25 cellular contexts compared by ENCODE assay signal in genomic region chr9:83441390-83441789, GRCh38.
DNase-seq lines count a peak whose midpoint lies in the region; ATAC-seq and TF ChIP-seq lines count a peak whose summit lies in the region.
"Had no signal": no experiment of that assay in that cellular context is flagged by ENCODE, and none has a peak within 500 bp of the region (broad histone marks: within the 10 kb centered on the region; RNA-seq: fewer than 3 reads in every experiment).

No MANE protein-coding gene starts in this region.

- H4K20me1 ChIP-seq in SK-N-SH (ENCODE audit: insufficient read depth) (no peaks in the 10 kb centered on the region), PC-3 (ENCODE audit: low read length) (no peaks in the 10 kb centered on the region)

- ATAC-seq in SK-N-SH treated with all-trans-retinoic acid at 6 μM for 48 hours (no peak), PC-3 (no peak), HG02852 (IDR thresholded peaks at IDR 0.05; ENCODE audit: unreplicated experiment) (no peak)
- ATAC-seq: activated CD8-positive, alpha-beta T cell treated with anti-CD3 and anti-CD28 coated beads for 36 hours; upper lobe of right lung had no signal

- DNase-seq in SK-N-SH (no peak), PC-3 (peak; percentile 23), foreskin fibroblast (peak; percentile 35 to 72), thyroid gland (peak; percentile 63 to 75), testis (no peak), nephron progenitor cell (no peak)
- DNase-seq: activated CD8-positive, alpha-beta T cell treated with anti-CD3 and anti-CD28 coated beads for 36 hours; activated naive CD4-positive, alpha-beta T cell treated with Interleukin-2 at 50 U/mL for 16 hours; activated T-cell treated with anti-CD3 and anti-CD28 coated beads, Interleukin-2, amount 50 U/mL, for 1 hour; aorta; cerebellar nuclear complex; effector CD8-positive, alpha-beta T cell; GDM1; GOT3; NCI-H2227 treated with DMSO at 0.1 percent for 48 hours; stimulated activated CD4-positive, alpha-beta T cell treated with anti-CD3 and anti-CD28 coated beads, Interleukin-2, amount 100 ng/mL, for 24 hours; stimulated activated naive CD4-positive, alpha-beta T cell treated with Interleukin-2 at 50 U/mL for 16 hours; upper lobe of right lung had no signal

- H3F3A ChIP-seq in SK-N-SH (replicated peaks; ENCODE audit: insufficient read depth) = no peaks in the 10 kb centered on the region
- no peaks in the 10 kb centered on the region for H3F3A ChIP-seq in PC-3 (ENCODE audit: low read length, unreplicated experiment)

- H3K4me3 Mint-ChIP-seq in nephron progenitor cell = no peak overlapping the region
- H3K4me3 Mint-ChIP-seq: activated CD8-positive, alpha-beta T cell treated with anti-CD3 and anti-CD28 coated beads for 36 hours; T-helper 1 cell treated with Interleukin-12 subunit alpha and Interleukin-12 subunit beta and Interleukin-4 antibody, amounts not matched to agents 30 μg/mL and 1 μg/mL, for 36 hours had no signal

- H3K4me1 Mint-ChIP-seq in nephron progenitor cell = peaks cover 7% of the 10 kb centered on the region

- no peak overlapping the region for H3K4me2 ChIP-seq in SK-N-SH
- H3K4me2 ChIP-seq in PC-3 (ENCODE audit: low read length) = no peak overlapping the region

- H3K4me1 ChIP-seq in SK-N-SH (ENCODE audit: control insufficient read depth in 1 of 2, insufficient read depth in 2 of 2, low read depth in 1 of 2, low read length in 1 of 2) (peaks cover 5 to 26% of the 10 kb centered on the region in 2 experiments; a peak in 3 of 4 replicates), PC-3 (ENCODE audit: insufficient read depth, low read length) (peaks cover 20% of the 10 kb centered on the region), thyroid gland (peaks cover 7 to 17% of the 10 kb centered on the region in 2 donors), testis (peaks cover 24% of the 10 kb centered on the region)

- TF ChIP-seq CTCF in SK-N-SH (IDR thresholded peaks at IDR 0.05) (no peak), PC-3 (conservative IDR thresholded peaks at IDR 0.05; ENCODE audit: low read depth, low read length) (no peak), foreskin fibroblast (IDR thresholded peaks at IDR 0.05; ENCODE audit: low read depth, low read length) (no peak), thyroid gland (IDR thresholded peaks at IDR 0.05) (no peak), testis (IDR thresholded peaks at IDR 0.05) (no peak), nephron progenitor cell (IDR thresholded peaks at IDR 0.05) (no peak)

- POLR2A ChIA-PET in SK-N-SH (lab: Yijun Ruan, JAX) = no interaction called here
- POLR2A ChIA-PET in PC-3 (lab: Charles Lee; ENCODE audit: unreplicated experiment) = interaction anchor here (0.6 kb wide), 1 partner anchor 18 kb away, joined by 15 read pairs; no protein-coding TSS in a partner anchor

- WGBS in SK-N-SH (ENCODE audit: low lambda C conversion rate) = 66% methylated on average over 3 of the region's 3 CpGs
- 56 to 67% methylated on average over 3 of the region's 3 CpGs for WGBS in thyroid gland, 2 donors
- 31 to 41% methylated on average over 3 of the region's 3 CpGs for WGBS in testis, 2 donors

- no peak overlapping the region for H3K4me3 ChIP-seq in SK-N-SH (ENCODE audit: low read depth in 2 of 2, low read length in 1 of 2)
- H3K4me3 ChIP-seq in PC-3 (ENCODE audit: low read length) = no peak overlapping the region
- no peak overlapping the region for H3K4me3 ChIP-seq in foreskin fibroblast (ENCODE audit: low read depth in 1 of 2, low read length in 2 of 2)
- no peak overlapping the region for H3K4me3 ChIP-seq in thyroid gland (replicated peaks in 1 of 3)
- H3K4me3 ChIP-seq in testis = no peak overlapping the region
- H3K4me3 ChIP-seq: esophagus muscularis mucosa, lung, upper lobe of right lung had no signal

- TF ChIP-seq EP300 in SK-N-SH (IDR thresholded peaks at IDR 0.05; ENCODE audit: borderline replicate concordance in 1 of 2, low read depth in 1 of 2, low read length in 1 of 2) = no peak

- H3K27me3 ChIP-seq in SK-N-SH (ENCODE audit: insufficient read depth) = no peaks in the 10 kb centered on the region
- H3K27me3 ChIP-seq in PC-3 (ENCODE audit: low read length) = no peaks in the 10 kb centered on the region
- H3K27me3 ChIP-seq in thyroid gland = no peaks in the 10 kb centered on the region
- H3K27me3 ChIP-seq in testis = no peaks in the 10 kb centered on the region
- H3K27me3 ChIP-seq: esophagus muscularis mucosa, upper lobe of right lung had no signal

- H3K9me3 ChIP-seq in SK-N-SH (no peaks in the 10 kb centered on the region), PC-3 (ENCODE audit: low read length) (no peaks in the 10 kb centered on the region), thyroid gland (no peaks in the 10 kb centered on the region), testis (no peaks in the 10 kb centered on the region)
- H3K9me3 ChIP-seq: esophagus muscularis mucosa, upper lobe of right lung had no signal

- no peaks in the 10 kb centered on the region for H3K36me3 Mint-ChIP-seq in nephron progenitor cell (ENCODE audit: low read depth)

- no peak overlapping the region for H3K9ac ChIP-seq in SK-N-SH
- no peak overlapping the region for H3K9ac ChIP-seq in PC-3 (ENCODE audit: low read length)

- TF ChIP-seq RAD21 in SK-N-SH (IDR thresholded peaks at IDR 0.05; ENCODE audit: low read length) = no peak

- H2AFZ ChIP-seq in SK-N-SH (ENCODE audit: low read depth) = no peak overlapping the region
- no peak overlapping the region for H2AFZ ChIP-seq in PC-3 (ENCODE audit: low read length)

- no peak for TF ChIP-seq POLR2A in thyroid gland (IDR thresholded peaks at IDR 0.05)
- no peak for TF ChIP-seq POLR2A in testis (IDR thresholded peaks at IDR 0.05)

- no peaks in the 10 kb centered on the region for H3K27me3 Mint-ChIP-seq in nephron progenitor cell (ENCODE audit: low read depth, poor library complexity)
- H3K27me3 Mint-ChIP-seq: activated CD8-positive, alpha-beta T cell treated with anti-CD3 and anti-CD28 coated beads for 36 hours had no signal

- H3K9me3 Mint-ChIP-seq in nephron progenitor cell = no peaks in the 10 kb centered on the region
- H3K9me3 Mint-ChIP-seq: activated CD8-positive, alpha-beta T cell treated with anti-CD3 and anti-CD28 coated beads for 36 hours; T-helper 1 cell treated with Interleukin-12 subunit alpha and Interleukin-12 subunit beta and Interleukin-4 antibody, amounts not matched to agents 30 μg/mL and 1 μg/mL, for 36 hours had no signal

- H3K79me2 ChIP-seq in SK-N-SH (ENCODE audit: insufficient read depth) (peaks cover 36% of the 10 kb centered on the region; the same call in 1 of the 2 replicates), PC-3 (ENCODE audit: low read length) (no peaks in the 10 kb centered on the region)

- no peak overlapping the region for H3K27ac Mint-ChIP-seq in nephron progenitor cell
- H3K27ac Mint-ChIP-seq: activated CD8-positive, alpha-beta T cell treated with anti-CD3 and anti-CD28 coated beads for 36 hours; T-helper 1 cell treated with Interleukin-12 subunit alpha and Interleukin-12 subunit beta and Interleukin-4 antibody, amounts not matched to agents 30 μg/mL and 1 μg/mL, for 36 hours had no signal

- intact Hi-C loops in PC-3 (cut with micrococcal nuclease) = no loop called here
- intact Hi-C loops in thyroid gland (cut with DNase I) = no loop called here
- intact Hi-C loops in testis (cut with DNase I; ENCODE audit: low total_unique reads) = no loop called here

- peak overlapping the region; percentile 33 to 75; a peak in 3 of 4 replicates for H3K27ac ChIP-seq in SK-N-SH (ENCODE audit: low read depth in 2 of 2, low read length in 1 of 2)
- H3K27ac ChIP-seq in PC-3 (ENCODE audit: low read length) = no peak overlapping the region
- H3K27ac ChIP-seq in thyroid gland = no peak overlapping the region
- peak overlapping the region in 1 of 2 donors; percentile 1 for H3K27ac ChIP-seq in testis
- H3K27ac ChIP-seq: RWPE1, upper lobe of right lung, VCaP had no signal

- CTCF ChIA-PET in SK-N-SH (lab: Yijun Ruan, JAX) = interaction anchor here (0.8 to 1.0 kb wide), 3 partner anchors 17 to 107 kb away, joined by 3 to 4 read pairs (median 3); no protein-coding TSS in a partner anchor
- CTCF ChIA-PET in PC-3 (lab: Charles Lee) = no interaction called here

- H3K9me2 ChIP-seq in SK-N-SH = no peaks in the 10 kb centered on the region
- H3K9me2 ChIP-seq in PC-3 (replicated peaks; ENCODE audit: low read length) = no peaks in the 10 kb centered on the region

- H3K36me3 ChIP-seq in SK-N-SH (replicated peaks in 1 of 2; ENCODE audit: control insufficient read depth in 1 of 2, insufficient read depth in 2 of 2, low read length in 1 of 2) = no peaks in the 10 kb centered on the region
- no peaks in the 10 kb centered on the region for H3K36me3 ChIP-seq in PC-3 (ENCODE audit: low read depth, low read length)
- H3K36me3 ChIP-seq in thyroid gland = no peaks in the 10 kb centered on the region
- no peaks in the 10 kb centered on the region for H3K36me3 ChIP-seq in testis (ENCODE audit: low read depth, missing control alignments)
- H3K36me3 ChIP-seq: esophagus muscularis mucosa, upper lobe of right lung had no signal

- no TSS peak for BruUV-seq in PC-3 (replicated peaks; lab: Mats Ljungman, UMichigan)

TF ChIP-seq in SK-N-SH, 30 proteins besides CTCF, POLR2A, EP300 and RAD21 (continues in another document):
- no peak for TF ChIP-seq TCF12 (IDR thresholded peaks at IDR 0.05)
- no peak for TF ChIP-seq RXRA (IDR thresholded peaks at IDR 0.05; ENCODE audit: borderline replicate concordance, low read depth)
- no peak for TF ChIP-seq PBX3 (IDR thresholded peaks at IDR 0.05)

TF ChIP-seq in SK-N-SH treated with all-trans-retinoic acid at 6 μM for 48 hours, 23 proteins besides CTCF, POLR2A, EP300 and RAD21 (continues in another document):
- TF ChIP-seq, protein P1, sequence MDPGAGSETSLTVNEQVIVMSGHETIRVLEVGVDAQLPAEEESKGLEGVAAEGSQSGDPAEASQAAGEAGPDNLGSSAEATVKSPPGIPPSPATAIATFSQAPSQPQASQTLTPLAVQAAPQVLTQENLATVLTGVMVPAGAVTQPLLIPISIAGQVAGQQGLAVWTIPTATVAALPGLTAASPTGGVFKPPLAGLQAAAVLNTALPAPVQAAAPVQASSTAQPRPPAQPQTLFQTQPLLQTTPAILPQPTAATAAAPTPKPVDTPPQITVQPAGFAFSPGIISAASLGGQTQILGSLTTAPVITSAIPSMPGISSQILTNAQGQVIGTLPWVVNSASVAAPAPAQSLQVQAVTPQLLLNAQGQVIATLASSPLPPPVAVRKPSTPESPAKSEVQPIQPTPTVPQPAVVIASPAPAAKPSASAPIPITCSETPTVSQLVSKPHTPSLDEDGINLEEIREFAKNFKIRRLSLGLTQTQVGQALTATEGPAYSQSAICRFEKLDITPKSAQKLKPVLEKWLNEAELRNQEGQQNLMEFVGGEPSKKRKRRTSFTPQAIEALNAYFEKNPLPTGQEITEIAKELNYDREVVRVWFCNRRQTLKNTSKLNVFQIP (CRISPR knock-in tag; IDR thresholded peaks at IDR 0.05; ENCODE audit: borderline replicate concordance, low read depth) = no peak
- TF ChIP-seq ZFP3 (CRISPR knock-in tag; IDR thresholded peaks at IDR 0.05) (no peak), OSR1 (CRISPR knock-in tag; IDR thresholded peaks at IDR 0.05) (no peak), TCF4 (CRISPR knock-in tag; IDR thresholded peaks at IDR 0.05; ENCODE audit: borderline replicate concordance) (no peak), ZFP30 (CRISPR knock-in tag; IDR thresholded peaks at IDR 0.05) (no peak)

Comparison
In these comparisons a context has a peak if more than half of its experiments do, and no peak if none do; other contexts are left out.
1. DNase-seq: peak in PC-3 (single experiment), foreskin fibroblast (2 of 2) and thyroid gland (2 of 2); none in SK-N-SH (single experiment), testis (single experiment) and nephron progenitor cell (single experiment).
2. H3K27ac ChIP-seq: peak in SK-N-SH (2 of 2); none in PC-3 (single experiment) and thyroid gland (0 of 3).